Comparison of ENCODE assay signal across 10 cellular contexts in the genomic region with DNA sequence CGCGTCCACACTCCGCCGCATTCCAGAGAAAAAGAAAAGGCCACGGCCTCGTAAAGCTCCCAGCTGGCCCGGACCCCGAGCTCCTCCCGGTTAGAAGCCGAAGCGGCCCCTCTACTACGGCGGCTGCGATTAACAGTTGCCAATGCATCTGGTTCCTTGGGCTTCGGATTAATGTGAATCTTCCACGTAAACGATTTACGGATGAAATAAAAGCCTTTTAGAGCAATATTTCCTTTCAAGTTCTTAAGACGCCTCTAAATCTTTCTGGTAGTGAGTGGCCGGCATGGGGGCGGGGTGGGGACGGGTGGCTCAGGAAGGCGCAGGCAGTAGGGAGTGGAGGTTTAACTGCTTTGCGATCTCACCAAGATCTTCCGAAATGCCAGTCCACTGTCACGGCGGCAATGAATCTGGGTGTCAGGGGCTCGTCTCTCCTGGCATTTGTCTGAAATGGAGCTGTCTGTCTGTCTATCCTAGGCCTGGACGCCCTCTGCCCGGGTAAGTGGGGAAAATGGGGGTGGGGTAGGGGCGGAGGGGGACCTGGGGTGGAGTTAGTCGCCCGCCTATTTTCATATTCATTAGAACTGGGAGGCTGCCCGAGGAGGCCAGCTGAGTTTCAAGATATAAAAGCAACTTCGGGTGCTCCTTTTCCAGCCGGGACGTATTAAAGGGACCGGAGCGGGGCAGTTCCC. TPM values are rescaled to one million over a fixed set of nuclear protein-coding genes. Genes with fewer than 3 reads are reported as not detected.
DNase-seq lines count a peak whose midpoint lies in the region; ATAC-seq and TF ChIP-seq lines count a peak whose summit lies in the region.
"Had no signal": no experiment of that assay in that cellular context is flagged by ENCODE, and none has a peak within 500 bp of the region (broad histone marks: within the 10 kb centered on the region; RNA-seq: fewer than 3 reads in every experiment).

No MANE protein-coding gene starts in this region.

- DNase-seq in Right ventricle myocardium superior (peak; percentile 22), left cardiac atrium (no peak), endothelial cell (ENCODE audit: low spot score) (peak; percentile 45), mucosa of descending colon (peak; percentile 4 to 33 (median 23)), NCI-H774 (lab: John Stamatoyannopoulos, UW) (no peak), mucosa of gallbladder (ENCODE audit: low spot score) (no peak)
- no peak for DNase-seq in activated CD8-positive, alpha-beta memory T cell treated with anti-CD3 and anti-CD28 coated beads, Interleukin-2, amount 50 U/mL, for 48 hours
- DNase-seq: CD8-positive, alpha-beta T cell had no signal

- no peaks in the 10 kb centered on the region for H3K9me3 ChIP-seq in mucosa of descending colon

- peaks cover 14% of the 10 kb centered on the region for H3K4me1 ChIP-seq in mucosa of descending colon (ENCODE audit: low read depth)

- TF ChIP-seq CTCF in endothelial cell (IDR thresholded peaks at IDR 0.05; ENCODE audit: unreplicated experiment) (no peak), mucosa of descending colon (IDR thresholded peaks at IDR 0.05) (no peak)

- no peaks in the 10 kb centered on the region for H3K9me3 Mint-ChIP-seq in endothelial cell (ENCODE audit: unreplicated experiment)
- H3K9me3 Mint-ChIP-seq: CD8-positive, alpha-beta T cell; dendritic cell treated with granulocyte-macrophage colony-stimulating factor and Interleukin-4, amounts not matched to agents 40 ng/mL and 50 ng/mL, for 4 days had no signal

- H3K4me1 Mint-ChIP-seq in endothelial cell (ENCODE audit: unreplicated experiment): peaks cover 19% of the 10 kb centered on the region

- no peaks in the 10 kb centered on the region for H3K36me3 Mint-ChIP-seq in endothelial cell (ENCODE audit: low read depth, unreplicated experiment)
- H3K36me3 Mint-ChIP-seq: CD8-positive, alpha-beta T cell had no signal

- no peak overlapping the region for H3K27ac Mint-ChIP-seq in endothelial cell (ENCODE audit: unreplicated experiment)
- H3K27ac Mint-ChIP-seq: CD8-positive, alpha-beta T cell; dendritic cell treated with granulocyte-macrophage colony-stimulating factor and Interleukin-4, amounts not matched to agents 40 ng/mL and 50 ng/mL, for 4 days had no signal

- peak overlapping the region; percentile 98 for H3K4me3 Mint-ChIP-seq in endothelial cell (ENCODE audit: unreplicated experiment)
- H3K4me3 Mint-ChIP-seq: CD8-positive, alpha-beta T cell had no signal

- no peaks in the 10 kb centered on the region for H3K36me3 ChIP-seq in mucosa of descending colon (ENCODE audit: low read depth)

- ATAC-seq in Right ventricle myocardium superior (ENCODE audit: poor library complexity) (no peak), left cardiac atrium (no peak), mucosa of descending colon (no peak), HG02678 (IDR thresholded peaks at IDR 0.05; ENCODE audit: unreplicated experiment) (no peak)
- ATAC-seq: CD8-positive, alpha-beta T cell had no signal

- H3K27me3 Mint-ChIP-seq in endothelial cell (ENCODE audit: unreplicated experiment): peaks cover 22% of the 10 kb centered on the region

- no peak overlapping the region for H3K4me3 ChIP-seq in mucosa of descending colon

- intact Hi-C loops in Right ventricle myocardium superior (cut with DNase I) (no loop called here), left cardiac atrium (cut with DNase I) (no loop called here), mucosa of descending colon (cut with DNase I, micrococcal nuclease) (no loop called here)

RNA-seq across cellular contexts. Expression of a gene that starts 0.4 kb away (rescaled TPM):
- total RNA-seq in Right ventricle myocardium superior: not detected
- total RNA-seq in left cardiac atrium: not detected
- 3.1 TPM for total RNA-seq in endothelial cell (ENCODE audit: unreplicated experiment)
- total RNA-seq in mucosa of descending colon: not detected
- not detected for total RNA-seq in mucosa of gallbladder
- total RNA-seq: CD8-positive, alpha-beta T cell had no signal

Comparison
In these comparisons a context has a peak if more than half of its experiments do, and no peak if none do; other contexts are left out.
1. DNase-seq: peak in Right ventricle myocardium superior (single experiment), endothelial cell (single experiment) and mucosa of descending colon (3 of 3); none in left cardiac atrium (single experiment), NCI-H774 (single experiment), mucosa of gallbladder (single experiment) and activated CD8-positive, alpha-beta memory T cell treated with anti-CD3 and anti-CD28 coated beads, Interleukin-2, amount 50 U/mL, for 48 hours (single experiment).